Comparison of ENCODE assay signal across 29 cellular contexts in genomic region chr19:38531515-38531914, GRCh38.
"Had no signal": no experiment of that assay in that cellular context is flagged by ENCODE, and none has a peak within 500 bp of the region (broad histone marks: within the 10 kb centered on the region; RNA-seq: fewer than 3 reads in every experiment).

No MANE protein-coding gene starts in this region.

- H3K27me3 Mint-ChIP-seq: progenitor cell of endocrine pancreas had no signal

- H3K9ac ChIP-seq: neural progenitor cell, parathyroid adenoma had no signal

- H3K4me1 ChIP-seq: neural progenitor cell, parathyroid adenoma, psoas muscle, right lobe of liver, sigmoid colon, suprapubic skin, testis, tibial artery, transverse colon, upper lobe of right lung, vagina had no signal

- H3K4me1 Mint-ChIP-seq: nephron; stimulated activated memory B cell treated with anti-CD40 and anti-IgM and Interleukin-4, amounts not matched to agents 10 μg/mL and 1 μg/mL and 100 μg/mL, for 72 hours had no signal

- DNase-seq: naive B cell; natural killer cell; occipital lobe; ovary; psoas muscle; right cardiac atrium; right lobe of liver; sigmoid colon; small intestine; stimulated activated CD4-positive, alpha-beta T cell treated with anti-CD3 and anti-CD28 coated beads, Interleukin-15, amount 100 ng/mL, for 24 hours; stimulated activated CD4-positive, alpha-beta T cell treated with anti-CD3 and anti-CD28 coated beads, Interleukin-2, amount 100 ng/mL, for 24 hours; stimulated activated CD4-positive, alpha-beta T cell treated with anti-CD3 and anti-CD28 coated beads, Interleukin-2, amount 100 ng/mL, for 48 hours; stimulated activated CD4-positive, alpha-beta T cell treated with anti-CD3 and anti-CD28 coated beads, Interleukin-4, amount 100 ng/mL, for 24 hours; stimulated activated naive CD4-positive, alpha-beta T cell; stimulated activated naive CD8-positive, alpha-beta T cell treated with anti-CD3 and anti-CD28 coated beads, Interleukin-15, amount 100 ng/mL, for 72 hours; stimulated activated naive CD8-positive, alpha-beta T cell treated with anti-CD3 and anti-CD28 coated beads, Interleukin-15, Interleukin-2, amounts not matched to agents 100 U/mL and 50 U/mL, for 24 hours; substantia nigra; testis; tibial artery; transverse colon; upper lobe of right lung had no signal

- H3K36me3 Mint-ChIP-seq: natural killer cell had no signal

- H3K9me3 Mint-ChIP-seq: type B pancreatic cell had no signal

- H3K27ac ChIP-seq: neural progenitor cell, ovary, parathyroid adenoma, psoas muscle, right lobe of liver, sigmoid colon, suprapubic skin, testis, tibial artery, transverse colon, upper lobe of right lung, vagina had no signal

- ATAC-seq: natural killer cell; psoas muscle; right cardiac atrium; right lobe of liver; stimulated activated memory B cell treated with anti-CD40 and anti-IgM and Interleukin-4, amounts not matched to agents 10 μg/mL and 1 μg/mL and 100 μg/mL, for 72 hours; stimulated activated naive CD8-positive, alpha-beta T cell treated with anti-CD3 and anti-CD28 coated beads, Interleukin-15, amount 100 ng/mL, for 72 hours; stimulated activated naive CD8-positive, alpha-beta T cell treated with anti-CD3 and anti-CD28 coated beads, Interleukin-15, Interleukin-2, amounts not matched to agents 100 U/mL and 50 U/mL, for 24 hours; upper lobe of right lung had no signal

- H3K27me3 ChIP-seq: neural progenitor cell, ovary, right lobe of liver, suprapubic skin, testis, transverse colon, vagina had no signal

- H3K4me3 ChIP-seq: neural progenitor cell, ovary, psoas muscle, right lobe of liver, sigmoid colon, suprapubic skin, testis, tibial artery, transverse colon, upper lobe of right lung, vagina had no signal

- H3K4me3 Mint-ChIP-seq: naive B cell; natural killer cell; nephron; neural progenitor cell; stimulated activated memory B cell treated with anti-CD40 and anti-IgM and Interleukin-4, amounts not matched to agents 10 μg/mL and 1 μg/mL and 100 μg/mL, for 72 hours; stimulated activated naive CD8-positive, alpha-beta T cell treated with anti-CD3 and anti-CD28 coated beads, Interleukin-15, amount 100 ng/mL, for 72 hours; type B pancreatic cell had no signal

- H3K36me3 ChIP-seq: neural progenitor cell, ovary, right lobe of liver, sigmoid colon, suprapubic skin, tibial artery, transverse colon, upper lobe of right lung, vagina had no signal

- H3K4me2 ChIP-seq: neural progenitor cell had no signal

- FAIRE-seq: small intestine had no signal

- H3K27ac Mint-ChIP-seq: natural killer cell; nephron; neural progenitor cell; progenitor cell of endocrine pancreas; stimulated activated memory B cell treated with anti-CD40 and anti-IgM and Interleukin-4, amounts not matched to agents 10 μg/mL and 1 μg/mL and 100 μg/mL, for 72 hours; stimulated activated naive CD8-positive, alpha-beta T cell treated with anti-CD3 and anti-CD28 coated beads, Interleukin-15, amount 100 ng/mL, for 72 hours; type B pancreatic cell had no signal

- H3K9me3 ChIP-seq: psoas muscle, right lobe of liver, testis, upper lobe of right lung had no signal
